In the genomic region with DNA sequence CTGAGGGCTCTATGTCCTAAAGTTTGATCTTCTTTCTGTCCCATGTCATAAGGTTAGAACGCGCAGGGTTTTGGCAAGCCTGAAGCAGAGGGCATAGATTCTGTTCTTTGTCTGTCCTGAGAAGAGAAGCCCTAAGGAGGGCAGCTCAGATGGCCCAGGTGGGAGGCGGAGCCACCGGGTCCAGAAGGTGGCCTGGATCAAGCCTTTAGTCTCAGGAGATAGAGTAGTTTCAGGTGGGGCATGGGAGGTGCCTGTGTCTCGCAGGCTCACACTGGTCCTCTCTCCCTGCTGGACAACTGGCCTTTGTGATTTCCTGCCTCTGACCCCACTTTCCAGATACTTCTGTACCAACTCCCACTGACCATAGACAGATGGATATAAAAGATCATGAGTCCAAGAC, we compare ENCODE assay signal across 4 cellular contexts.
"Had no signal": no experiment of that assay in that cellular context is flagged by ENCODE, and none has a peak within 500 bp of the region (broad histone marks: within the 10 kb centered on the region; RNA-seq: fewer than 3 reads in every experiment).

No MANE protein-coding gene starts in this region.

- H3K4me3 Mint-ChIP-seq: activated naive CD4-positive, alpha-beta T cell treated with anti-CD3 and anti-CD28 coated beads, Interleukin-2, amount 50 U/mL, for 24 hours had no signal

- H3K27me3 ChIP-seq: body of pancreas had no signal

- H3K27me3 Mint-ChIP-seq: activated naive CD4-positive, alpha-beta T cell treated with anti-CD3 and anti-CD28 coated beads, Interleukin-2, amount 50 U/mL, for 24 hours; central memory CD8-positive, alpha-beta T cell had no signal

- H3K4me1 ChIP-seq: body of pancreas had no signal

- H3K9me3 ChIP-seq: body of pancreas had no signal

- H3K27ac ChIP-seq: body of pancreas, skin epidermis had no signal

- H3K36me3 Mint-ChIP-seq: activated naive CD4-positive, alpha-beta T cell treated with anti-CD3 and anti-CD28 coated beads, Interleukin-2, amount 50 U/mL, for 24 hours had no signal

- H3K4me3 ChIP-seq: body of pancreas, skin epidermis had no signal

- H3K9me3 Mint-ChIP-seq: activated naive CD4-positive, alpha-beta T cell treated with anti-CD3 and anti-CD28 coated beads, Interleukin-2, amount 50 U/mL, for 24 hours; central memory CD8-positive, alpha-beta T cell had no signal
